8 cellular contexts compared by ENCODE assay signal in genomic region chr15:89575146-89575655, GRCh38. TPM values are rescaled to one million over a fixed set of nuclear protein-coding genes. Genes with fewer than 3 reads are reported as not detected.
A peak's percentile ranks its signal among the peaks of the same experiment; 100 is the strongest.
DNase-seq lines count a peak whose midpoint lies in the region; ATAC-seq and TF ChIP-seq lines count a peak whose summit lies in the region.

Gene TICRR, plus strand, starts transcription at chr15:89575469. Its CDS starts 118 bp downstream, at chr15:89575587.

- no peaks in the 10 kb centered on the region for H3K27me3 ChIP-seq in GM06990 (replicated peaks; ENCODE audit: control insufficient read depth, insufficient read depth, low read length)
- peaks cover 4% of the 10 kb centered on the region for H3K27me3 ChIP-seq in suprapubic skin

- TF ChIP-seq POLR2A in NB4 (IDR thresholded peaks at IDR 0.05; ENCODE audit: extremely low read depth, insufficient read length) = peak; percentile 81
- TF ChIP-seq POLR2A in suprapubic skin (IDR thresholded peaks at IDR 0.05) = no peak

- TF ChIP-seq EP300 in suprapubic skin (IDR thresholded peaks at IDR 0.05) = no peak

- peak; percentile 97 for ATAC-seq in HG02571 (IDR thresholded peaks at IDR 0.05; ENCODE audit: unreplicated experiment)

- no peaks in the 10 kb centered on the region; the same call in 1 of the 2 replicates for H3K36me3 ChIP-seq in GM06990 (ENCODE audit: control insufficient read depth, insufficient read depth, low read length)
- no peaks in the 10 kb centered on the region for H3K36me3 ChIP-seq in suprapubic skin

- DNase-seq in GM06990 (ENCODE audit: extremely low read depth, insufficient read length) (peak; percentile 89), NB4 (ENCODE audit: low read depth) (peak; percentile 100), SK-N-DZ (ENCODE audit: low spot score) (peak; percentile 100), globus pallidus (ENCODE audit: low spot score) (peak; percentile 95), nucleus accumbens (lab: John Stamatoyannopoulos, UW) (peak; percentile 27 to 97 (median 88)), suprapubic skin (ENCODE audit: low spot score in 2 of 2) (peak; percentile 98)
- DNase-seq in activated naive CD4-positive, alpha-beta T cell treated with Interleukin-2 at 50 U/mL for 16 hours = peak; percentile 95

- no peaks in the 10 kb centered on the region for H3K9me3 ChIP-seq in suprapubic skin

- peaks cover 10% of the 10 kb centered on the region for H3K4me1 ChIP-seq in suprapubic skin

- WGBS in suprapubic skin = 0% methylated on average over 17 of the region's 37 CpGs

- H3K4me3 ChIP-seq in GM06990 (replicated peaks; ENCODE audit: low read depth, low read length) = peak within 1 kb of the TSS; percentile 88
- peak within 1 kb of the TSS; percentile 85 for H3K4me3 ChIP-seq in NB4 (ENCODE audit: low read depth, low read length)
- H3K4me3 ChIP-seq in suprapubic skin = peak within 1 kb of the TSS; percentile 62

- no peak within 1 kb of the TSS for H3K27ac ChIP-seq in suprapubic skin

- TF ChIP-seq CTCF in GM06990 (IDR thresholded peaks at IDR 0.05; ENCODE audit: insufficient read depth, low read length, poor library complexity, severe bottlenecking) (no peak), NB4 (IDR thresholded peaks at IDR 0.05; ENCODE audit: low read depth, low read length) (no peak), suprapubic skin (IDR thresholded peaks at IDR 0.05) (no peak)

RNA-seq across cellular contexts. Expression of gene TICRR, which starts in this region (rescaled TPM):
- 11.6 and 14.1 TPM in 2 replicates for polyA plus RNA-seq in SK-N-DZ (2014; cell fraction: cytosol; rRNA removed)
- polyA plus RNA-seq in SK-N-DZ (2014; cell fraction: nucleus; rRNA removed) = 16.8 and 30.2 TPM in 2 replicates
- total RNA-seq in suprapubic skin = 1 to 10 TPM in 2 of 4 donors, under 1 TPM in 2; 0.76 to 1.5 (median 0.99) TPM
